ENCODE assay signal across 14 cellular contexts in the genomic region with DNA sequence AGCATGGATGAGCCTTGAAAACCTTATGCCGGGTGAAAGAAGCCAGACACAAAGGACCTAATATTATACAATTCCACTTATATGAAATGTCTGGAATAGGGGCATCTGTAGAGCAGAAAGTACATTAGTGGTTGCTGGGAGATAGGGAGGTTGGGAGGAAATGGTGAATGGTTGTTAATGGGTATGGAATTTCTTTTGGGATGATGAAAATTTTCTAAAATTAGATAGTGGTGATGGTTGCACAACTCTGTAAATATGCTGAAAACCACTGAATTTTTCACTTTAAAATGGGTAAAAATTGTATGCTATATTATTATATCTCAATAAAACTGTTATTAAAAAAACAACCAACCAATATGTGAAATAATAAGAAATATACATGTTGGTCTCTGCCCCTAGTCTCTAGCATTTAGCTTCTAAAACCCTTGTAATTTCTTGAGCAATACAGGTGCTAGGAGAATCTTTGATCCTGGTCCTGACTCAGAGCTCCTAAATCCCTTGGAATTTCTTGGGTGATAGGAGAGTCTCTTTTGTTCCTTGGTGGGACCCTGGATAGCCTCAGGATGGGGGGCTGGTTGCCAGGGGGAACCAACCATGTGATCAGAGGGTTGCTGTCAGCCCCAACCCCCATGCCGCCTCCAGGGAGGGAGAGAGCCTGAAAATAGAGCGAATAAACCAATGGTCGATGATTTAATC.
A peak's percentile ranks its signal among the peaks of the same experiment; 100 is the strongest.
DNase-seq lines count a peak whose midpoint lies in the region; ATAC-seq and TF ChIP-seq lines count a peak whose summit lies in the region.
"Had no signal": no experiment of that assay in that cellular context is flagged by ENCODE, and none has a peak within 500 bp of the region (broad histone marks: within the 10 kb centered on the region; RNA-seq: fewer than 3 reads in every experiment).

No MANE protein-coding gene starts in this region.

- POLR2A ChIA-PET in WTC11 (lab: Charles Lee): no interaction called here

- intact Hi-C loops in tibial artery (cut with DNase I; ENCODE audit: low total_unique reads): no loop called here

- DNase-seq in T-helper 2 cell treated with Interferon-gamma antibody and Interleukin-4, amounts not matched to agents 5 μg/mL and 100 μg/mL, for 36 hours (ENCODE audit: low spot score): no peak
- DNase-seq in T-helper 2 cell (no peak), WTC11 (ENCODE audit: low spot score) (no peak), fibroblast of the aortic adventitia (ENCODE audit: low read depth) (peak; percentile 85), tibial artery (no peak), iPS-NIHi11 (ENCODE audit: low spot score) (no peak), HuH-7.5 (ENCODE audit: low spot score) (no peak)
- DNase-seq: activated CD4-positive, alpha-beta memory T cell treated with anti-CD3 and anti-CD28 coated beads for 36 hours; activated gamma-delta T cell; spleen; thyroid gland had no signal

- H3K4me1 ChIP-seq in tibial artery: peaks cover 0 to 69% (median 36%) of the 10 kb centered on the region in 4 donors

- H3K27me3 ChIP-seq in tibial artery: no peaks in the 10 kb centered on the region
- H3K27me3 ChIP-seq: foreskin keratinocyte, spleen, thyroid gland had no signal

- peaks cover 32% of the 10 kb centered on the region for H3K4me1 Mint-ChIP-seq in T-helper 2 cell treated with Interferon-gamma antibody and Interleukin-4, amounts not matched to agents 5 μg/mL and 100 μg/mL, for 36 hours (ENCODE audit: low read depth)
- peaks cover 43% of the 10 kb centered on the region for H3K4me1 Mint-ChIP-seq in WTC11

- no peaks in the 10 kb centered on the region for H3K27me3 Mint-ChIP-seq in T-helper 2 cell treated with Interferon-gamma antibody and Interleukin-4, amounts not matched to agents 5 μg/mL and 100 μg/mL, for 36 hours (ENCODE audit: low read depth)
- no peaks in the 10 kb centered on the region for H3K27me3 Mint-ChIP-seq in WTC11 (ENCODE audit: low read depth)
- H3K27me3 Mint-ChIP-seq: activated CD4-positive, alpha-beta memory T cell treated with anti-CD3 and anti-CD28 coated beads for 36 hours had no signal

- no peaks in the 10 kb centered on the region for H3K9me3 Mint-ChIP-seq in T-helper 2 cell treated with Interferon-gamma antibody and Interleukin-4, amounts not matched to agents 5 μg/mL and 100 μg/mL, for 36 hours
- no peaks in the 10 kb centered on the region for H3K9me3 Mint-ChIP-seq in WTC11
- H3K9me3 Mint-ChIP-seq: activated CD4-positive, alpha-beta memory T cell treated with anti-CD3 and anti-CD28 coated beads for 36 hours had no signal

- peaks cover 0 to 5% (median 0%) of the 10 kb centered on the region in 3 donors for H3K36me3 ChIP-seq in tibial artery
- H3K36me3 ChIP-seq: thyroid gland had no signal

- ATAC-seq in WTC11 (no peak), GM21723 (IDR thresholded peaks at IDR 0.05; ENCODE audit: unreplicated experiment) (no peak)
- ATAC-seq: foreskin keratinocyte had no signal

- no peak overlapping the region for H3K4me3 Mint-ChIP-seq in T-helper 2 cell treated with Interferon-gamma antibody and Interleukin-4, amounts not matched to agents 5 μg/mL and 100 μg/mL, for 36 hours
- H3K4me3 Mint-ChIP-seq in WTC11: no peak overlapping the region
- H3K4me3 Mint-ChIP-seq: activated CD4-positive, alpha-beta memory T cell treated with anti-CD3 and anti-CD28 coated beads for 36 hours had no signal

- H3K36me3 Mint-ChIP-seq in T-helper 2 cell treated with Interferon-gamma antibody and Interleukin-4, amounts not matched to agents 5 μg/mL and 100 μg/mL, for 36 hours (ENCODE audit: low read depth): peaks cover 55% of the 10 kb centered on the region
- H3K36me3 Mint-ChIP-seq in WTC11: peaks cover 24% of the 10 kb centered on the region

- H3K9me3 ChIP-seq in tibial artery: no peaks in the 10 kb centered on the region
- H3K9me3 ChIP-seq: spleen, thyroid gland had no signal

- H3K27ac Mint-ChIP-seq in T-helper 2 cell treated with Interferon-gamma antibody and Interleukin-4, amounts not matched to agents 5 μg/mL and 100 μg/mL, for 36 hours: peak overlapping the region; percentile 11
- H3K27ac Mint-ChIP-seq in WTC11: peak overlapping the region; percentile 70; the same call in 1 of the 2 replicates
- H3K27ac Mint-ChIP-seq: activated CD4-positive, alpha-beta memory T cell treated with anti-CD3 and anti-CD28 coated beads for 36 hours had no signal

- H3K4me3 ChIP-seq in fibroblast of the aortic adventitia (ENCODE audit: low read depth, low read length): no peak overlapping the region
- no peak overlapping the region for H3K4me3 ChIP-seq in tibial artery
- H3K4me3 ChIP-seq: spleen, thyroid gland had no signal

- CTCF ChIA-PET in WTC11 (lab: Charles Lee): interaction anchor here (1.0 to 2.1 kb wide), 3 partner anchors 18 to 56 kb away, joined by 3 to 8 read pairs (median 8); no protein-coding TSS in a partner anchor

- peak overlapping the region; percentile 51 to 64 for H3K27ac ChIP-seq in tibial artery
- H3K27ac ChIP-seq: 22Rv1, foreskin keratinocyte, spleen had no signal

- no peak for TF ChIP-seq CTCF in WTC11 (IDR thresholded peaks at IDR 0.05)
- TF ChIP-seq CTCF in fibroblast of the aortic adventitia (IDR thresholded peaks at IDR 0.05; ENCODE audit: insufficient read depth, low read length): no peak
- TF ChIP-seq CTCF in tibial artery (IDR thresholded peaks at IDR 0.05): no peak

TF ChIP-seq in WTC11, 78 proteins besides CTCF, POLR2A, EP300 and RAD21:
- TF ChIP-seq RELA (CRISPR knock-in tag; IDR thresholded peaks at IDR 0.05; ENCODE audit: borderline replicate concordance) (no peak), JUN (CRISPR knock-in tag; IDR thresholded peaks at IDR 0.05) (no peak), ZNF671 (CRISPR knock-in tag; IDR thresholded peaks at IDR 0.05) (no peak), ZNF317 (CRISPR knock-in tag; IDR thresholded peaks at IDR 0.05; ENCODE audit: borderline replicate concordance, low read depth) (no peak), CREM (CRISPR knock-in tag; IDR thresholded peaks at IDR 0.05) (no peak), CBFB (CRISPR knock-in tag; IDR thresholded peaks at IDR 0.05; ENCODE audit: low read depth) (no peak), KAT7 (CRISPR knock-in tag; IDR thresholded peaks at IDR 0.05; ENCODE audit: borderline replicate concordance) (no peak), IRF2 (CRISPR knock-in tag; IDR thresholded peaks at IDR 0.05; ENCODE audit: borderline replicate concordance, low read depth) (no peak), NFYB (CRISPR knock-in tag; conservative IDR thresholded peaks at IDR 0.05; ENCODE audit: low read depth) (no peak)
- TF ChIP-seq, protein P1, sequence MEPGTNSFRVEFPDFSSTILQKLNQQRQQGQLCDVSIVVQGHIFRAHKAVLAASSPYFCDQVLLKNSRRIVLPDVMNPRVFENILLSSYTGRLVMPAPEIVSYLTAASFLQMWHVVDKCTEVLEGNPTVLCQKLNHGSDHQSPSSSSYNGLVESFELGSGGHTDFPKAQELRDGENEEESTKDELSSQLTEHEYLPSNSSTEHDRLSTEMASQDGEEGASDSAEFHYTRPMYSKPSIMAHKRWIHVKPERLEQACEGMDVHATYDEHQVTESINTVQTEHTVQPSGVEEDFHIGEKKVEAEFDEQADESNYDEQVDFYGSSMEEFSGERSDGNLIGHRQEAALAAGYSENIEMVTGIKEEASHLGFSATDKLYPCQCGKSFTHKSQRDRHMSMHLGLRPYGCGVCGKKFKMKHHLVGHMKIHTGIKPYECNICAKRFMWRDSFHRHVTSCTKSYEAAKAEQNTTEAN (CRISPR knock-in tag; IDR thresholded peaks at IDR 0.05): no peak
- TF ChIP-seq, protein P2, sequence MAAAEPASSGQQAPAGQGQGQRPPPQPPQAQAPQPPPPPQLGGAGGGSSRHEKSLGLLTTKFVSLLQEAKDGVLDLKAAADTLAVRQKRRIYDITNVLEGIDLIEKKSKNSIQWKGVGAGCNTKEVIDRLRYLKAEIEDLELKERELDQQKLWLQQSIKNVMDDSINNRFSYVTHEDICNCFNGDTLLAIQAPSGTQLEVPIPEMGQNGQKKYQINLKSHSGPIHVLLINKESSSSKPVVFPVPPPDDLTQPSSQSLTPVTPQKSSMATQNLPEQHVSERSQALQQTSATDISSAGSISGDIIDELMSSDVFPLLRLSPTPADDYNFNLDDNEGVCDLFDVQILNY (CRISPR knock-in tag; IDR thresholded peaks at IDR 0.05): no peak
- TF ChIP-seq, protein P3, sequence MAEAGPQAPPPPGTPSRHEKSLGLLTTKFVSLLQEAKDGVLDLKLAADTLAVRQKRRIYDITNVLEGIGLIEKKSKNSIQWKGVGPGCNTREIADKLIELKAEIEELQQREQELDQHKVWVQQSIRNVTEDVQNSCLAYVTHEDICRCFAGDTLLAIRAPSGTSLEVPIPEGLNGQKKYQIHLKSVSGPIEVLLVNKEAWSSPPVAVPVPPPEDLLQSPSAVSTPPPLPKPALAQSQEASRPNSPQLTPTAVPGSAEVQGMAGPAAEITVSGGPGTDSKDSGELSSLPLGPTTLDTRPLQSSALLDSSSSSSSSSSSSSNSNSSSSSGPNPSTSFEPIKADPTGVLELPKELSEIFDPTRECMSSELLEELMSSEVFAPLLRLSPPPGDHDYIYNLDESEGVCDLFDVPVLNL (CRISPR knock-in tag; IDR thresholded peaks at IDR 0.05; ENCODE audit: borderline replicate concordance, low read depth): no peak
- TF ChIP-seq, protein P4, sequence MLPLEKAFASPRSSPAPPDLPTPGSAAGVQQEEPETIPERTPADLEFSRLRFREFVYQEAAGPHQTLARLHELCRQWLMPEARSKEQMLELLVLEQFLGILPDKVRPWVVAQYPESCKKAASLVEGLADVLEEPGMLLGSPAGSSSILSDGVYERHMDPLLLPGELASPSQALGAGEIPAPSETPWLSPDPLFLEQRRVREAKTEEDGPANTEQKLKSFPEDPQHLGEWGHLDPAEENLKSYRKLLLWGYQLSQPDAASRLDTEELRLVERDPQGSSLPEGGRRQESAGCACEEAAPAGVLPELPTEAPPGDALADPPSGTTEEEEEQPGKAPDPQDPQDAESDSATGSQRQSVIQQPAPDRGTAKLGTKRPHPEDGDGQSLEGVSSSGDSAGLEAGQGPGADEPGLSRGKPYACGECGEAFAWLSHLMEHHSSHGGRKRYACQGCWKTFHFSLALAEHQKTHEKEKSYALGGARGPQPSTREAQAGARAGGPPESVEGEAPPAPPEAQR (CRISPR knock-in tag; IDR thresholded peaks at IDR 0.05): no peak
